7 cellular contexts compared by ENCODE assay signal in genomic region chr17:43766413-43767052, GRCh38. TPM values are rescaled to one million over a fixed set of nuclear protein-coding genes. Genes with fewer than 3 reads are reported as not detected.
DNase-seq lines count a peak whose midpoint lies in the region; ATAC-seq and TF ChIP-seq lines count a peak whose summit lies in the region.

No MANE protein-coding gene starts in this region.

- TF ChIP-seq CTCF in LNCaP clone FGC (IDR thresholded peaks at IDR 0.05; ENCODE audit: control insufficient read depth, extremely low read depth, insufficient read depth) = peak; percentile 88
- TF ChIP-seq CTCF in nephron progenitor cell (IDR thresholded peaks at IDR 0.05) = peak; percentile 75
- TF ChIP-seq CTCF in vagina (IDR thresholded peaks at IDR 0.05) = peak; percentile 46 to 55 (median 49)

- H3K27me3 ChIP-seq in vagina = no peaks in the 10 kb centered on the region

- H3K36me3 ChIP-seq in vagina = peaks cover 0 to 22% of the 10 kb centered on the region in 2 donors

- no peaks in the 10 kb centered on the region for H3K9me3 Mint-ChIP-seq in nephron progenitor cell

- no peak for ATAC-seq in HG03378 (IDR thresholded peaks at IDR 0.05; ENCODE audit: unreplicated experiment)

- H3K4me1 ChIP-seq in vagina = no peaks in the 10 kb centered on the region

- intact Hi-C loops in vagina (cut with DNase I) = no loop called here

- no peak overlapping the region for H3K4me3 Mint-ChIP-seq in nephron progenitor cell

- H3K27ac Mint-ChIP-seq in nephron progenitor cell = no peak overlapping the region

- TF ChIP-seq POLR2A in vagina (IDR thresholded peaks at IDR 0.05) = no peak

- no peaks in the 10 kb centered on the region for H3K9me3 ChIP-seq in vagina

- no peaks in the 10 kb centered on the region for H3K4me1 Mint-ChIP-seq in nephron progenitor cell

- H3K4me3 ChIP-seq in LNCaP clone FGC (ENCODE audit: low read depth, low read length) = no peak overlapping the region
- H3K4me3 ChIP-seq in vagina = no peak overlapping the region

- peaks cover 22% of the 10 kb centered on the region for H3K36me3 Mint-ChIP-seq in nephron progenitor cell (ENCODE audit: low read depth)

- H3K27me3 Mint-ChIP-seq in nephron progenitor cell (ENCODE audit: low read depth, poor library complexity) = peaks cover 22% of the 10 kb centered on the region

- DNase-seq in ELR (ENCODE audit: low read depth) (peak; percentile 71), LNCaP clone FGC (ENCODE audit: low read depth) (no peak), epidermal melanocyte (ENCODE audit: insufficient read length, low spot score) (peak; percentile 54), nephron progenitor cell (peak; percentile 72), vagina (ENCODE audit: extremely low spot score in 2 of 2) (no peak)
- peak; percentile 43 to 61 for DNase-seq in activated CD4-positive, alpha-beta T cell treated with anti-CD3 and anti-CD28 coated beads for 4 hours

- H3K27ac ChIP-seq in vagina = no peak overlapping the region

RNA-seq across cellular contexts. Expression of gene SOST, which starts 7.9 kb away (rescaled TPM):
- not detected for total RNA-seq in vagina

RNA-seq across cellular contexts. Expression of gene DUSP3, which starts 12.2 kb away (rescaled TPM):
- total RNA-seq in vagina = 43.5 TPM

RNA-seq across cellular contexts. Expression of gene CFAP97D1, which starts 13.7 kb away (rescaled TPM):
- not detected for total RNA-seq in vagina

Comparison
In these comparisons a context has a peak if more than half of its experiments do, and no peak if none do; other contexts are left out.
1. DNase-seq: peak in ELR (single experiment), activated CD4-positive, alpha-beta T cell treated with anti-CD3 and anti-CD28 coated beads for 4 hours (2 of 2), epidermal melanocyte (single experiment) and nephron progenitor cell (single experiment); none in LNCaP clone FGC (single experiment) and vagina (0 of 2).
2. Peak in every context shown above with its lines, with median percentiles within 50 percentile points of each other: CTCF ChIP-seq.